15 cellular contexts compared by ENCODE assay signal in the genomic region with DNA sequence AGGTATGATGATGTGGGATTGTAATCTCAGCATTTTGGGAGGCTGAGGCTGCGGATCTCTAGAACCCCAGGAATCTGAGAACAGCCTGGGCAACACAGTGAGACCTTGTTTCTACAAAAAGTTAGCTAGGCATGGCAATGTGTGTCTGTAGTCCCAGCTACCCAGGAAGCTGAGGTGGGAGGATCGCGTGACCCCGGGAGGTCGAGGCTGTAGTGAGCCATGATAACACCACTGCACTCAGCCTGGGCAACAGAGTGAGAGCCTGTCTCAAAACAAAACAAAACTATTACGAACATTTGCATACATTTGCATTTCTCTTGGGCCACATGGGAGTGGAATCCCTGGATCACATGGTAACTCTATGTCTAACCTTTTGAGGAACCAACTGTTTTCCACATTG. TPM values are rescaled to one million over a fixed set of nuclear protein-coding genes. Genes with fewer than 3 reads are reported as not detected.
DNase-seq lines count a peak whose midpoint lies in the region; ATAC-seq and TF ChIP-seq lines count a peak whose summit lies in the region.
"Had no signal": no experiment of that assay in that cellular context is flagged by ENCODE, and none has a peak within 500 bp of the region (broad histone marks: within the 10 kb centered on the region; RNA-seq: fewer than 3 reads in every experiment).

No MANE protein-coding gene starts in this region.

- no peaks in the 10 kb centered on the region for H4K20me1 ChIP-seq in OCI-LY7 (ENCODE audit: insufficient read depth, low read length)

- no peak overlapping the region for H3K27ac ChIP-seq in OCI-LY7 (ENCODE audit: low read depth, low read length, poor library complexity, severe bottlenecking)
- H3K27ac ChIP-seq: adrenal gland, left lung had no signal

- H3K4me3 Mint-ChIP-seq in activated T-cell treated with anti-CD3 and anti-CD28 coated beads, Interleukin-2, amount 50 U/mL, for 4 hours, result peak overlapping the region; percentile 91
- H3K4me3 Mint-ChIP-seq in effector memory CD8-positive, alpha-beta T cell, result peak overlapping the region; percentile 49 to 97
- peak overlapping the region; percentile 92 for H3K4me3 Mint-ChIP-seq in progenitor cell of endocrine pancreas (ENCODE audit: low read depth)

- no TSS peak for BruUV-seq in OCI-LY7 (replicated peaks; lab: Mats Ljungman, UMichigan)

- no peak for ATAC-seq in activated T-cell treated with anti-CD3 and anti-CD28 coated beads, Interleukin-2, amount 50 U/mL, for 4 hours
- ATAC-seq in effector memory CD8-positive, alpha-beta T cell (replicated peaks), result no peak
- no peak for ATAC-seq in GM19351 (IDR thresholded peaks at IDR 0.05; ENCODE audit: unreplicated experiment)
- ATAC-seq: left lung had no signal

- H3K4me2 ChIP-seq in OCI-LY7 (ENCODE audit: low read length), result peak overlapping the region; percentile 34

- peaks cover 6% of the 10 kb centered on the region for H3K36me3 ChIP-seq in OCI-LY7 (ENCODE audit: insufficient read depth, low read length)

- H3K4me1 ChIP-seq in OCI-LY7 (ENCODE audit: insufficient read depth, low read length, poor library complexity, severe bottlenecking), result peaks cover 22% of the 10 kb centered on the region

- DNase-seq in activated T-cell treated with anti-CD3 and anti-CD28 coated beads, Interleukin-2, amount 50 U/mL, for 4 hours, result no peak
- no peak for DNase-seq in activated T-cell treated with anti-CD3 and anti-CD28 coated beads for 4 hours
- no peak for DNase-seq in OCI-LY7 (ENCODE audit: low spot score)
- no peak for DNase-seq in effector memory CD8-positive, alpha-beta T cell
- DNase-seq in progenitor cell of endocrine pancreas (ENCODE audit: low spot score, unreplicated experiment), result no peak
- no peak for DNase-seq in pons (ENCODE audit: low spot score)
- DNase-seq in LoVo (ENCODE audit: low spot score), result no peak
- DNase-seq: adrenal gland, DMS 273 treated with DMSO at 0.1 percent for 48 hours, NCI-H1694, NCI-H345 had no signal

- H3K9me3 Mint-ChIP-seq in activated T-cell treated with anti-CD3 and anti-CD28 coated beads, Interleukin-2, amount 50 U/mL, for 4 hours, result no peaks in the 10 kb centered on the region
- H3K9me3 Mint-ChIP-seq in effector memory CD8-positive, alpha-beta T cell, result no peaks in the 10 kb centered on the region
- H3K9me3 Mint-ChIP-seq in progenitor cell of endocrine pancreas (ENCODE audit: low read depth), result no peaks in the 10 kb centered on the region

- H3K27ac Mint-ChIP-seq in effector memory CD8-positive, alpha-beta T cell, result no peak overlapping the region
- H3K27ac Mint-ChIP-seq in progenitor cell of endocrine pancreas, result no peak overlapping the region

- TF ChIP-seq CTCF in OCI-LY7 (conservative IDR thresholded peaks at IDR 0.05; ENCODE audit: low read length) (no peak), progenitor cell of endocrine pancreas (IDR thresholded peaks at IDR 0.05; ENCODE audit: unreplicated experiment) (no peak)

- CTCF ChIA-PET in OCI-LY7 (lab: Charles Lee; ENCODE audit: unreplicated experiment), result no interaction called here

- H3K27me3 Mint-ChIP-seq in activated T-cell treated with anti-CD3 and anti-CD28 coated beads, Interleukin-2, amount 50 U/mL, for 4 hours (ENCODE audit: low read depth), result no peaks in the 10 kb centered on the region
- no peaks in the 10 kb centered on the region for H3K27me3 Mint-ChIP-seq in effector memory CD8-positive, alpha-beta T cell
- no peaks in the 10 kb centered on the region for H3K27me3 Mint-ChIP-seq in progenitor cell of endocrine pancreas

- peaks cover 8% of the 10 kb centered on the region for H3K36me3 Mint-ChIP-seq in activated T-cell treated with anti-CD3 and anti-CD28 coated beads, Interleukin-2, amount 50 U/mL, for 4 hours (ENCODE audit: insufficient read depth)
- peaks cover 9% of the 10 kb centered on the region for H3K36me3 Mint-ChIP-seq in effector memory CD8-positive, alpha-beta T cell (ENCODE audit: insufficient read depth)
- peaks cover 6% of the 10 kb centered on the region for H3K36me3 Mint-ChIP-seq in progenitor cell of endocrine pancreas (ENCODE audit: insufficient read depth)

- peaks cover 5% of the 10 kb centered on the region; the same call in 1 of the 2 replicates for H3K79me2 ChIP-seq in OCI-LY7 (ENCODE audit: insufficient read depth, low read depth, low read length)

- H3K9me3 ChIP-seq in OCI-LY7 (ENCODE audit: low read length), result no peaks in the 10 kb centered on the region
- H3K9me3 ChIP-seq: adrenal gland, left lung had no signal

- H3K4me3 ChIP-seq in OCI-LY7 (ENCODE audit: low read depth, low read length, poor library complexity, severe bottlenecking), result no peak overlapping the region
- H3K4me3 ChIP-seq: adrenal gland, left lung had no signal

- H3K4me1 Mint-ChIP-seq in activated T-cell treated with anti-CD3 and anti-CD28 coated beads, Interleukin-2, amount 50 U/mL, for 4 hours (ENCODE audit: low read depth), result peaks cover 10% of the 10 kb centered on the region
- H3K4me1 Mint-ChIP-seq in effector memory CD8-positive, alpha-beta T cell (ENCODE audit: low read depth in 2 of 2), result peaks cover 6 to 13% of the 10 kb centered on the region in 2 donors
- H3K4me1 Mint-ChIP-seq in progenitor cell of endocrine pancreas (ENCODE audit: low read depth), result peaks cover 12% of the 10 kb centered on the region

- POLR2A ChIA-PET in OCI-LY7 (lab: Charles Lee), result interaction anchor here (1.3 kb wide), 1 partner anchor 55 kb away, joined by 4 read pairs; no protein-coding TSS in a partner anchor

- no peak overlapping the region for H2AFZ ChIP-seq in OCI-LY7 (ENCODE audit: low read length)

- intact Hi-C loops in OCI-LY7 (cut with micrococcal nuclease; ENCODE audit: unreplicated experiment), result no loop called here

- H3K9me2 ChIP-seq in OCI-LY7 (ENCODE audit: insufficient read depth, low read length), result no peaks in the 10 kb centered on the region

RNA-seq across cellular contexts. Expression of gene C19orf44, which starts 1.6 kb away (rescaled TPM):
- 1 to 10 TPM; 2.4 to 3.2 (median 2.7) TPM for total RNA-seq in activated T-cell treated with anti-CD3 and anti-CD28 coated beads, Interleukin-2, amount 50 U/mL, for 4 hours
- 5.2 and 6.8 TPM in 2 replicates for total RNA-seq in OCI-LY7 (2014; rRNA removed; shearing (Covaris generic))
- total RNA-seq in OCI-LY7 (2022) (7.6 and 8.4 TPM in 2 replicates), progenitor cell of endocrine pancreas (11.5 and 12.3 TPM in 2 replicates)

RNA-seq across cellular contexts. Expression of gene CALR3, which starts 1.9 kb away (rescaled TPM):
- not detected for total RNA-seq in activated T-cell treated with anti-CD3 and anti-CD28 coated beads, Interleukin-2, amount 50 U/mL, for 4 hours
- total RNA-seq in OCI-LY7 (2014; rRNA removed; shearing (Covaris generic)), result not detected in 2 replicates
- total RNA-seq in OCI-LY7 (2022), result not detected in 2 replicates
- not detected in 2 replicates for total RNA-seq in progenitor cell of endocrine pancreas
- total RNA-seq: fibroblast of villous mesenchyme, left lung, LHCN-M2 had no signal

RNA-seq across cellular contexts. Expression of gene EPS15L1, which starts 26.1 kb away (rescaled TPM):
- total RNA-seq in activated T-cell treated with anti-CD3 and anti-CD28 coated beads, Interleukin-2, amount 50 U/mL, for 4 hours, result 10 to 100 TPM; 37.0 to 40.1 (median 38.1) TPM
- 22.4 and 28.1 TPM in 2 replicates for total RNA-seq in OCI-LY7 (2014; rRNA removed; shearing (Covaris generic))
- 67.0 and 67.1 TPM in 2 replicates for total RNA-seq in OCI-LY7 (2022)
- 56.8 and 59.3 TPM in 2 replicates for total RNA-seq in progenitor cell of endocrine pancreas

RNA-seq across cellular contexts. Expression of gene CHERP, which starts 44.4 kb away (rescaled TPM):
- 100 to 1,000 TPM in 2 of 3 donors, 10 to 100 TPM in 1; 98.7 to 107 (median 103) TPM for total RNA-seq in activated T-cell treated with anti-CD3 and anti-CD28 coated beads, Interleukin-2, amount 50 U/mL, for 4 hours
- 14.6 and 15.6 TPM in 2 replicates for total RNA-seq in OCI-LY7 (2014; rRNA removed; shearing (Covaris generic))
- total RNA-seq in OCI-LY7 (2022) (87.1 and 87.2 TPM in 2 replicates), progenitor cell of endocrine pancreas (74.6 and 76.4 TPM in 2 replicates)
